Comparison of ENCODE assay signal across 8 cellular contexts in the genomic region with DNA sequence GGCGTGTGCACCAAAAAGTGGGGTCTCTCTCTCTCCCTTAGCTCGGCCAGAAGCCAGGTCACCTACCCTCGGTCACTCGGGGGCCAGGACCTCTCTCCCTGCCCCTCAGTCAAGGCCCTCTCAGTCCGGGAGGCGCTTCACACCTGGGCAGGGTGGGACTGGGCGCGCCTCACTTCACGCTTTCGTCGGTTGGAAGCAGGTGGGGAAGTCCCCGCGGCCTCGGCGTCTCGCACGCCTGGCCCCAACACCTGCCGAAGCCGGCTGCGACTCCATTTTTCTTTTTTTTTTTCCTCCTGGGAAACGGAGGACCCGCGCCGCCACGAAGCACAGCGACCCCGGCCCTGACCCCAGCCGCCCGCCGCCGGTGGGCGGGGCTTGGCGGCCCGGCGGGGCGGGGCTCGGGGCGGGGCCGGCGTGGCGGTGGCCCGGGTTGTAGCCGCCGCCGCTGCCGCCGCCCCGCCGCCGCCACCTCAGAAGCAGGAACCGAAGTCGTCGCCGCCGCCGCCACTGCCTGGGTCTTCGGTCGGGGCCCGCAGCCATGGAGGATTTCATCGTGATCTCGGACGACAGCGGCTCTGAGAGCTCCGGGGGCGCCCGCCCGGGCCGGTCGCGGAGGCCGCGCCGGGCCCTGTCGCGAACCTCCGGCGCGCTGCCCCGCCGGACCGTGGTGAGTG. TPM values are rescaled to one million over a fixed set of nuclear protein-coding genes. Genes with fewer than 3 reads are reported as not detected.
A peak's percentile ranks its signal among the peaks of the same experiment; 100 is the strongest.
DNase-seq lines count a peak whose midpoint lies in the region; ATAC-seq, FAIRE-seq and TF ChIP-seq lines count a peak whose summit lies in the region.
"Not testable (repeated sequence)": the region's sequence is repeated elsewhere in the genome, so short reads cannot be mapped to it uniquely, and the experiment has no call there.

A gene (plus strand): TSS at position 454 of the 674 bp plus-strand sequence. CDS start 85 bp downstream, at position 539.

- not testable (repeated sequence) for H3K9me3 Mint-ChIP-seq in activated naive CD4-positive, alpha-beta T cell treated with anti-CD3 and anti-CD28 coated beads, Interleukin-2, amount 50 U/mL, for 72 hours

- H3K4me1 ChIP-seq in stomach: not testable (repeated sequence)

- DNase-seq in G401 (ENCODE audit: low spot score) (peak; percentile 38), HTR-8/SVneo (ENCODE audit: insufficient read length, low spot score) (peak; percentile 2), T-helper 17 cell (peak; percentile 51 to 70 (median 62)), glomerular visceral epithelial cell (ENCODE audit: extremely low spot score) (peak; percentile 21), stomach (peak; percentile 39)
- DNase-seq in activated naive CD4-positive, alpha-beta T cell treated with anti-CD3 and anti-CD28 coated beads, Interleukin-2, amount 50 U/mL, for 72 hours (ENCODE audit: low spot score in 2 of 2): peak in 1 of 2 donors; percentile 73
- not testable (repeated sequence) for DNase-seq in omental fat pad (ENCODE audit: low spot score)

- H3K4me1 Mint-ChIP-seq in T-helper 17 cell: not testable (repeated sequence)

- intact Hi-C loops in stomach (cut with DNase I; ENCODE audit: low total_unique reads): not testable (repeated sequence)

- H3K36me3 ChIP-seq in stomach: not testable (repeated sequence)

- not testable (repeated sequence) for H3K36me3 Mint-ChIP-seq in T-helper 17 cell (ENCODE audit: low read depth); activated naive CD4-positive, alpha-beta T cell treated with anti-CD3 and anti-CD28 coated beads, Interleukin-2, amount 50 U/mL, for 72 hours

- not testable (repeated sequence) for TF ChIP-seq EP300 in stomach (IDR thresholded peaks at IDR 0.05)

- peak within 1 kb of the TSS; percentile 50 to 63 (median 53) for H3K4me3 ChIP-seq in stomach

- 3 to 8% (median 4%) methylated on average over 34 to 68 of the region's 81 CpGs for WGBS in stomach, 5 donors

- not testable (repeated sequence) for H3K27ac Mint-ChIP-seq in T-helper 17 cell; activated naive CD4-positive, alpha-beta T cell treated with anti-CD3 and anti-CD28 coated beads, Interleukin-2, amount 50 U/mL, for 72 hours

- H3K27ac ChIP-seq in stomach: peak within 1 kb of the TSS in 4 of 5 donors; percentile 60 to 82 (median 78)

- not testable (repeated sequence) for TF ChIP-seq POLR2A in stomach (IDR thresholded peaks at IDR 0.05)

- in situ Hi-C loops in G401 (cut with HindIII; ENCODE audit: low sequenced_read_pairs): not testable (repeated sequence)

- ATAC-seq in GM21737 (IDR thresholded peaks at IDR 0.05; ENCODE audit: unreplicated experiment) (peak; percentile 58), T-helper 17 cell (peak; percentile 84), omental fat pad (ENCODE audit: low FRiP score) (peak; percentile 67)
- peak; percentile 77 to 87 for ATAC-seq in activated naive CD4-positive, alpha-beta T cell treated with anti-CD3 and anti-CD28 coated beads, Interleukin-2, amount 50 U/mL, for 72 hours

- peak within 1 kb of the TSS; percentile 60 for H3K4me3 Mint-ChIP-seq in T-helper 17 cell

- FAIRE-seq in HTR-8/SVneo (lab: Jason Lieb, UNC): not testable (repeated sequence)

- H3K27me3 ChIP-seq in stomach: not testable (repeated sequence)

- TF ChIP-seq CTCF in omental fat pad (IDR thresholded peaks at IDR 0.05); stomach (IDR thresholded peaks at IDR 0.05): not testable (repeated sequence)

- not testable (repeated sequence) for H3K9me3 ChIP-seq in T-helper 17 cell (ENCODE audit: control insufficient read depth, low read length, poor library complexity, severe bottlenecking); stomach

- H3K27me3 Mint-ChIP-seq in T-helper 17 cell: not testable (repeated sequence)

RNA-seq across cellular contexts. Expression of the gene that starts here (rescaled TPM):
- total RNA-seq in G401 (2014; rRNA removed; shearing (Covaris generic)): 8.4 and 11.8 TPM in 2 replicates
- total RNA-seq in T-helper 17 cell: 10 to 100 TPM; 21.9 to 22.6 TPM
- 10 to 100 TPM; 22.1 to 39.9 TPM for total RNA-seq in activated naive CD4-positive, alpha-beta T cell treated with anti-CD3 and anti-CD28 coated beads, Interleukin-2, amount 50 U/mL, for 72 hours
- 10 to 100 TPM in 3 of 4 donors, 1 to 10 TPM in 1; 8.3 to 18.0 (median 10.7) TPM for total RNA-seq in omental fat pad
- 10 to 100 TPM; 13.8 to 58.3 (median 20.9) TPM for total RNA-seq in stomach
- 10 to 100 TPM in 1 of 3 donors, 1 to 10 TPM in 2; 6.1 to 10.1 (median 6.5) TPM for polyA plus RNA-seq in stomach
